Comparison of ENCODE assay signal across 18 cellular contexts in genomic region chr5:102798103-102798502, GRCh38. TPM values are rescaled to one million over a fixed set of nuclear protein-coding genes. Genes with fewer than 3 reads are reported as not detected.
DNase-seq lines count a peak whose midpoint lies in the region; ATAC-seq and TF ChIP-seq lines count a peak whose summit lies in the region.
"Had no signal": no experiment of that assay in that cellular context is flagged by ENCODE, and none has a peak within 500 bp of the region (broad histone marks: within the 10 kb centered on the region; RNA-seq: fewer than 3 reads in every experiment).

No MANE protein-coding gene starts in this region.

- peaks cover 58% of the 10 kb centered on the region for H3K4me1 Mint-ChIP-seq in activated naive CD4-positive, alpha-beta T cell treated with anti-CD3 and anti-CD28 coated beads, Interleukin-2, amount 50 U/mL, for 24 hours

- H3K27ac ChIP-seq in psoas muscle = peak overlapping the region; percentile 91
- H3K27ac ChIP-seq: BLaER1 treated with 17β-estradiol and CSF1 and Interleukin-3, amounts not matched to agents 10 nM and 100 nM had no signal

- H3K9me3 Mint-ChIP-seq in activated naive CD4-positive, alpha-beta T cell treated with anti-CD3 and anti-CD28 coated beads, Interleukin-2, amount 50 U/mL, for 24 hours = no peaks in the 10 kb centered on the region
- H3K9me3 Mint-ChIP-seq in activated naive CD4-positive, alpha-beta T cell treated with anti-CD3 and anti-CD28 coated beads, Interleukin-2, amount 50 U/mL, for 72 hours = no peaks in the 10 kb centered on the region
- H3K9me3 Mint-ChIP-seq: CD8-positive, alpha-beta T cell; HFFc6; T-cell had no signal

- no peaks in the 10 kb centered on the region for H3K27me3 ChIP-seq in psoas muscle (ENCODE audit: insufficient read depth in 3 of 3, low read length in 2 of 3)
- H3K27me3 ChIP-seq: BLaER1 treated with 17β-estradiol and CSF1 and Interleukin-3, amounts not matched to agents 10 nM and 100 nM had no signal

- peak overlapping the region; percentile 46 for H3K27ac Mint-ChIP-seq in activated naive CD4-positive, alpha-beta T cell treated with anti-CD3 and anti-CD28 coated beads, Interleukin-2, amount 50 U/mL, for 24 hours
- no peak overlapping the region for H3K27ac Mint-ChIP-seq in activated naive CD4-positive, alpha-beta T cell treated with anti-CD3 and anti-CD28 coated beads, Interleukin-2, amount 50 U/mL, for 72 hours
- H3K27ac Mint-ChIP-seq: CD8-positive, alpha-beta T cell; HFFc6; T-cell had no signal

- H3K27me3 Mint-ChIP-seq in activated naive CD4-positive, alpha-beta T cell treated with anti-CD3 and anti-CD28 coated beads, Interleukin-2, amount 50 U/mL, for 24 hours = no peaks in the 10 kb centered on the region
- H3K27me3 Mint-ChIP-seq: T-cell had no signal

- H3K36me3 ChIP-seq in psoas muscle (ENCODE audit: insufficient read depth in 1 of 2, low read depth in 1 of 2) = no peaks in the 10 kb centered on the region
- H3K36me3 ChIP-seq: BLaER1 treated with 17β-estradiol and CSF1 and Interleukin-3, amounts not matched to agents 10 nM and 100 nM had no signal

- TF ChIP-seq CTCF in psoas muscle (IDR thresholded peaks at IDR 0.05) = no peak

- ATAC-seq in activated naive CD4-positive, alpha-beta T cell treated with anti-CD3 and anti-CD28 coated beads, Interleukin-2, amount 50 U/mL, for 72 hours = no peak
- ATAC-seq in psoas muscle = no peak
- ATAC-seq in GM18867 (IDR thresholded peaks at IDR 0.05; ENCODE audit: unreplicated experiment) = no peak
- ATAC-seq in GM19351 (IDR thresholded peaks at IDR 0.05; ENCODE audit: unreplicated experiment) = no peak
- ATAC-seq: CD8-positive, alpha-beta T cell; T-cell had no signal

- intact Hi-C loops in psoas muscle (cut with DNase I) = loop anchor here (5.0 kb wide), 1 partner anchor 69 kb away; no protein-coding TSS in a partner anchor

- no peak for DNase-seq in activated naive CD4-positive, alpha-beta T cell treated with anti-CD3 and anti-CD28 coated beads, Interleukin-2, amount 50 U/mL, for 72 hours (ENCODE audit: low spot score in 2 of 2)
- peak; percentile 33 for DNase-seq in NCI-H146 (lab: John Stamatoyannopoulos, UW)
- DNase-seq in NCI-H69 (lab: John Stamatoyannopoulos, UW) = peak; percentile 90
- DNase-seq in psoas muscle = no peak
- DNase-seq: Calu3; CD8-positive, alpha-beta T cell; HFFc6; KBM-7; NCI-H2029; NCI-H524 treated with DMSO at 0.1 percent for 48 hours; SHP77; SK-N-SH; T-cell had no signal

- peaks cover 1% of the 10 kb centered on the region for H3K36me3 Mint-ChIP-seq in activated naive CD4-positive, alpha-beta T cell treated with anti-CD3 and anti-CD28 coated beads, Interleukin-2, amount 50 U/mL, for 24 hours
- H3K36me3 Mint-ChIP-seq in activated naive CD4-positive, alpha-beta T cell treated with anti-CD3 and anti-CD28 coated beads, Interleukin-2, amount 50 U/mL, for 72 hours = peaks cover 0 to 7% of the 10 kb centered on the region in 2 donors
- H3K36me3 Mint-ChIP-seq: CD8-positive, alpha-beta T cell; T-cell had no signal

- H3K4me1 ChIP-seq in psoas muscle = peaks cover 50% of the 10 kb centered on the region

- no peaks in the 10 kb centered on the region for H3K9me3 ChIP-seq in psoas muscle
- H3K9me3 ChIP-seq: BLaER1 treated with 17β-estradiol and CSF1 and Interleukin-3, amounts not matched to agents 10 nM and 100 nM; SK-N-SH had no signal

- H3K4me3 Mint-ChIP-seq in activated naive CD4-positive, alpha-beta T cell treated with anti-CD3 and anti-CD28 coated beads, Interleukin-2, amount 50 U/mL, for 24 hours = no peak overlapping the region
- H3K4me3 Mint-ChIP-seq: CD8-positive, alpha-beta T cell; HFFc6; T-cell had no signal

- 82 to 94% (median 89%) methylated on average over 3 of the region's 3 CpGs for WGBS in psoas muscle, 3 donors

- peak overlapping the region; percentile 52 for H3K4me3 ChIP-seq in psoas muscle
- H3K4me3 ChIP-seq: BLaER1 treated with 17β-estradiol and CSF1 and Interleukin-3, amounts not matched to agents 10 nM and 100 nM had no signal

RNA-seq across cellular contexts. Expression of gene PAM, which starts 43.0 kb away (rescaled TPM):
- total RNA-seq in activated naive CD4-positive, alpha-beta T cell treated with anti-CD3 and anti-CD28 coated beads, Interleukin-2, amount 50 U/mL, for 72 hours = 10 to 100 TPM; 14.2 to 88.0 TPM
- 100 to 1,000 TPM in 3 of 4 donors, 10 to 100 TPM in 1; 99.1 to 279 (median 191) TPM for total RNA-seq in psoas muscle
- 100 to 1,000 TPM in 2 of 3 donors, 10 to 100 TPM in 1; 29.5 to 193 (median 139) TPM for polyA plus RNA-seq in psoas muscle
- total RNA-seq: OCI-LY7 had no signal

Comparison
In these comparisons a context has a peak if more than half of its experiments do, and no peak if none do; other contexts are left out.
1. DNase-seq: peak in NCI-H146 (single experiment) and NCI-H69 (single experiment); none in activated naive CD4-positive, alpha-beta T cell treated with anti-CD3 and anti-CD28 coated beads, Interleukin-2, amount 50 U/mL, for 72 hours (0 of 2) and psoas muscle (0 of 2).